In the genomic region with DNA sequence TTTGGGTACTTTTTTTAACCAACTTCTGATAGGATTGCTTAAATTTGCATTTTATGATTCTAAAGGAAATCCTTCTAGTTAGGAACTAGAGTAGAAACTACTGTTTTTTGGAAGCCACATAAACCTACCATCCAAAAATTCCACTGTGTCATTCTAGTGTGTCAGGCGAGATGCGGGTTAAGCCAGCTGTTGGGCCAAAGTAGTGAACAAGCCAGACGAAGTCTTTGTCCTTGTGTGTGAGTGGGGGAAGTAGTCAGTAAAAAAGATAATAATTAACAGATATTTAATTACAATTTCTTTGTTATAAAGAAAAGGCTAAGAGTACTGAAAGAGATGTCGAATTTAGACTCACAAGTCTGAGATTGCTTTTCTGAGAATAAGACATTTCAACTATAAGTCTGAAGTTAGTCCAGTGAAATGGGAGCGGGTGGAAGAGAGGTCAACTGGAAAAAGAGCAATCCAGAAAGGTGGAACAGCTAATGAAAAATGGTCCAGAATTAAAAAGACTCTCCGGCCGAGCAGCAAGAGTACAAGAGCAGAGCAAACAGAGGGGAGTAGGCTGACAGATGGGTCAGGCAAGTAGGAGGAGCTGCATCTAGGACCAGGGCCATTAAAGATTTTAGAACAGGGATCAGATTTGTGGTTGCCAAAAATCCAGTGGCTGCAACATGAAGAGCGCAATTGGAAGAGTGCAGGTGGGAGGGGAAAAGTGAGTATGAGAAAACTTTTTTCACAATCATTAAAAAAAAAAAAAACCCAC, we compare ENCODE assay signal across 1 cellular context.
TF ChIP-seq lines count a peak whose summit lies in the region.

No MANE protein-coding gene starts in this region.

TF ChIP-seq in liver, 16 proteins besides CTCF, POLR2A, EP300 and RAD21 (continued from another document):
- TF ChIP-seq ATF3 (IDR thresholded peaks at IDR 0.05), result no peak
- TF ChIP-seq JUND (IDR thresholded peaks at IDR 0.05), result no peak
TF ChIP-seq in liver: peak in this region for 6.
